ENCODE assay signal across 24 cellular contexts in the genomic region with DNA sequence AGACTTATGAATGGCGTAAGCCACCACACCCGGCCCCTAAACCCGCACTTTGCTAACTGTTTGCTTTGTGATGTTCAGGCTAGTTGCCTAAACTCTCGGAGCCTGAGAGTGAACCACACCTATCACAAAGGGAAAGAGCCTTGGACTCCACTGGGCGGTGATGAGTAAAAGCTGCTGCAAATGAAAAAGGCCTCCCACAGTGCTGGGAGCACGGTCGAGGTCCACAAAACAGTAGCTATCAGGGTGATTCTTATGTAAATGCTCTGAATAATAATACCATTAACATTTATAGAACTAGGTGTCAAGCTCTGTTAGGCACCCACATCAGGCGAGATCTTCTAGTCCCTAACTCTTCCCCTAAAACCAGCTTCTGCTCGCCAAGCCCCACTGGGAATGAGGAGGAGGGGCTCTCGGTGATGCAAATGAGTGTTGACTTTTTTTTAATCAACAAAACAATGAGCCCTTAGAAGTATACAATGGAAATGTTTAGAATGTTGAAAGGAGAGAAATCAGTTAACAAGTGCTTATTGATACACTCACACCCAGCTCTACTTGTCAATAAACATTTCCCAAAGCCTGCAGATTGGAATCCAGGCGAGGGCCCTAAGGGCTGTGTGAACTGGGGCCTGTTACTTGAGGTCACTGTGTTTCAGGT. TPM values are rescaled to one million over a fixed set of nuclear protein-coding genes. Genes with fewer than 3 reads are reported as not detected.
DNase-seq lines count a peak whose midpoint lies in the region; ATAC-seq and TF ChIP-seq lines count a peak whose summit lies in the region.
"Had no signal": no experiment of that assay in that cellular context is flagged by ENCODE, and none has a peak within 500 bp of the region (broad histone marks: within the 10 kb centered on the region; RNA-seq: fewer than 3 reads in every experiment).

No MANE protein-coding gene starts in this region.

- TF ChIP-seq CTCF in WTC11 (IDR thresholded peaks at IDR 0.05): no peak
- no peak for TF ChIP-seq CTCF in adrenal gland (IDR thresholded peaks at IDR 0.05)

- peaks cover 5% of the 10 kb centered on the region; the same call in 1 of the 2 replicates for H3K4me1 Mint-ChIP-seq in WTC11

- no peaks in the 10 kb centered on the region for H3K36me3 Mint-ChIP-seq in WTC11
- H3K36me3 Mint-ChIP-seq: activated naive CD8-positive, alpha-beta T cell treated with anti-CD3 and anti-CD28 coated beads for 36 hours; stimulated activated naive B cell treated with anti-CD40 and anti-IgM and Interleukin-4, amounts not matched to agents 10 μg/mL and 1 μg/mL and 100 μg/mL, for 72 hours had no signal

- H3K36me3 ChIP-seq in adrenal gland (replicated peaks in 1 of 2): no peaks in the 10 kb centered on the region
- H3K36me3 ChIP-seq: ovary, right atrium auricular region, spleen had no signal

- intact Hi-C loops in adrenal gland (cut with DNase I): no loop called here

- CTCF ChIA-PET in WTC11 (lab: Charles Lee): interaction anchor here (0.6 to 2.1 kb wide), 14 partner anchors 12 to 586 kb away, joined by 3 to 40 read pairs (median 4); partner anchors contain the start of genes DCTPP1, FBRS, PHKG2 and PRR14

- no peak overlapping the region for H3K4me3 ChIP-seq in adrenal gland
- H3K4me3 ChIP-seq: A549, ovary, PC-9, right atrium auricular region, spleen, testis had no signal

- H3K9me3 ChIP-seq in adrenal gland (replicated peaks in 1 of 3): no peaks in the 10 kb centered on the region
- H3K9me3 ChIP-seq: A549, ovary, right atrium auricular region, spleen, testis had no signal

- H3K9me3 Mint-ChIP-seq in WTC11: no peaks in the 10 kb centered on the region
- H3K9me3 Mint-ChIP-seq: activated CD8-positive, alpha-beta T cell treated with anti-CD3 and anti-CD28 coated beads for 36 hours; activated naive CD8-positive, alpha-beta T cell treated with anti-CD3 and anti-CD28 coated beads for 36 hours; stimulated activated naive B cell treated with anti-CD40 and anti-IgM and Interleukin-4, amounts not matched to agents 10 μg/mL and 1 μg/mL and 100 μg/mL, for 72 hours had no signal

- no peak overlapping the region for H3K27ac Mint-ChIP-seq in WTC11
- H3K27ac Mint-ChIP-seq: activated CD8-positive, alpha-beta T cell treated with anti-CD3 and anti-CD28 coated beads for 36 hours; activated naive CD8-positive, alpha-beta T cell treated with anti-CD3 and anti-CD28 coated beads for 36 hours; stimulated activated naive B cell treated with anti-CD40 and anti-IgM and Interleukin-4, amounts not matched to agents 10 μg/mL and 1 μg/mL and 100 μg/mL, for 72 hours had no signal

- H3K27me3 ChIP-seq in adrenal gland: no peaks in the 10 kb centered on the region
- H3K27me3 ChIP-seq: ovary, right atrium auricular region, spleen, testis had no signal

- no peak overlapping the region for H3K27ac ChIP-seq in adrenal gland
- H3K27ac ChIP-seq: A549, ovary, PC-9, right atrium auricular region, spleen, testis had no signal

- peaks cover 99% of the 10 kb centered on the region for H3K27me3 Mint-ChIP-seq in WTC11 (ENCODE audit: low read depth)
- H3K27me3 Mint-ChIP-seq: activated CD8-positive, alpha-beta T cell treated with anti-CD3 and anti-CD28 coated beads for 36 hours; activated naive CD8-positive, alpha-beta T cell treated with anti-CD3 and anti-CD28 coated beads for 36 hours; stimulated activated naive B cell treated with anti-CD40 and anti-IgM and Interleukin-4, amounts not matched to agents 10 μg/mL and 1 μg/mL and 100 μg/mL, for 72 hours had no signal

- no peaks in the 10 kb centered on the region for H3K4me1 ChIP-seq in adrenal gland (replicated peaks in 1 of 2)
- H3K4me1 ChIP-seq: A549, right atrium auricular region, spleen, testis had no signal

- in situ Hi-C loops in G401 (cut with HindIII; ENCODE audit: low sequenced_read_pairs): no loop called here

- TF ChIP-seq POLR2A in adrenal gland (IDR thresholded peaks at IDR 0.05): no peak

- DNase-seq in ELF-1 (ENCODE audit: low read depth, low spot score): peak; percentile 94
- DNase-seq in WTC11 (ENCODE audit: low spot score): peak; percentile 72
- peak; percentile 83 for DNase-seq in iPS-NIHi11 (ENCODE audit: low spot score)
- no peak for DNase-seq in G401 (ENCODE audit: low spot score)
- no peak for DNase-seq in adrenal gland
- DNase-seq in inferior parietal cortex (ENCODE audit: extremely low spot score): no peak
- DNase-seq: activated CD4-positive, CD25-positive, alpha-beta regulatory T cell treated with anti-CD3 and anti-CD28 coated beads, Interleukin-2, amount 50 U/mL, for 72 hours; activated CD8-positive, alpha-beta T cell treated with anti-CD3 and anti-CD28 coated beads for 36 hours; activated effector memory CD4-positive, alpha-beta T cell treated with Interleukin-2 at 50 U/mL for 16 hours; activated naive CD8-positive, alpha-beta T cell treated with anti-CD3 and anti-CD28 coated beads for 36 hours; central memory CD4-positive, alpha-beta T cell; dermis blood vessel endothelial cell; GDM1; glutamatergic neuron; KBM-7; NCI-H1436; ovary; PC-9; spleen; stimulated activated CD4-positive, alpha-beta T cell treated with anti-CD3 and anti-CD28 coated beads, Interleukin-2, amount 100 ng/mL, for 48 hours; stimulated activated naive B cell treated with anti-CD40 and anti-IgM and Interleukin-4, amounts not matched to agents 10 μg/mL and 1 μg/mL and 100 μg/mL, for 72 hours; testis had no signal

- WGBS in adrenal gland, 4 donors: 82 to 87% (median 85%) methylated on average over 11 of the region's 11 CpGs

- POLR2A ChIA-PET in WTC11 (lab: Charles Lee): interaction anchor here (0.9 to 1.4 kb wide), 10 partner anchors 14 to 83 kb away, joined by 3 to 6 read pairs (median 3); partner anchors contain the start of genes CFAP119, FBRS, PHKG2 and PRR14

- no peak overlapping the region for H3K4me3 Mint-ChIP-seq in WTC11
- H3K4me3 Mint-ChIP-seq: activated CD8-positive, alpha-beta T cell treated with anti-CD3 and anti-CD28 coated beads for 36 hours; activated naive CD8-positive, alpha-beta T cell treated with anti-CD3 and anti-CD28 coated beads for 36 hours; stimulated activated naive B cell treated with anti-CD40 and anti-IgM and Interleukin-4, amounts not matched to agents 10 μg/mL and 1 μg/mL and 100 μg/mL, for 72 hours had no signal

- peak; percentile 94 for ATAC-seq in WTC11
- ATAC-seq: activated CD8-positive, alpha-beta T cell treated with anti-CD3 and anti-CD28 coated beads for 36 hours; stimulated activated naive B cell treated with anti-CD40 and anti-IgM and Interleukin-4, amounts not matched to agents 10 μg/mL and 1 μg/mL and 100 μg/mL, for 72 hours had no signal

TF ChIP-seq in WTC11, 78 proteins besides CTCF, POLR2A, EP300 and RAD21 (continues in another document):
- TF ChIP-seq TEAD1 (CRISPR knock-in tag; IDR thresholded peaks at IDR 0.05) (peak; percentile 73; the same call in 1 of the 2 replicates), SMAD3 (CRISPR knock-in tag; IDR thresholded peaks at IDR 0.05; ENCODE audit: borderline replicate concordance) (no peak), ZNF232 (CRISPR knock-in tag; IDR thresholded peaks at IDR 0.05) (no peak; the same call in 1 of the 2 replicates), HMGXB4 (CRISPR knock-in tag; IDR thresholded peaks at IDR 0.05) (no peak), ELF4 (CRISPR knock-in tag; IDR thresholded peaks at IDR 0.05; ENCODE audit: low read depth) (no peak), EMX1 (CRISPR knock-in tag; IDR thresholded peaks at IDR 0.05) (no peak), PRRX2 (CRISPR knock-in tag; IDR thresholded peaks at IDR 0.05) (no peak), NR2C2 (CRISPR knock-in tag; IDR thresholded peaks at IDR 0.05) (no peak), RELA (CRISPR knock-in tag; IDR thresholded peaks at IDR 0.05; ENCODE audit: borderline replicate concordance) (no peak), ZNF512 (CRISPR knock-in tag; IDR thresholded peaks at IDR 0.05; ENCODE audit: borderline replicate concordance) (no peak), OVOL2 (CRISPR knock-in tag; IDR thresholded peaks at IDR 0.05; ENCODE audit: borderline replicate concordance) (no peak)

RNA-seq across cellular contexts. Expression of gene FBRS, which starts 19.8 kb away (rescaled TPM):
- total RNA-seq in WTC11 (2021) (18.9 to 23.2 TPM (median 19.9 TPM) in 3 replicates), adrenal gland (10 to 100 TPM; 20.4 to 84.0 (median 46.8) TPM)
- 20.3 and 24.1 TPM in 2 replicates for total RNA-seq in G401 (2014; rRNA removed; shearing (Covaris generic))
- 100 to 1,000 TPM in 1 of 3 donors, 10 to 100 TPM in 2; 18.3 to 186 (median 82.9) TPM for polyA plus RNA-seq in adrenal gland

RNA-seq across cellular contexts. Expression of gene SRCAP, which starts 20.9 kb away (rescaled TPM):
- total RNA-seq in WTC11 (2021) (54.9 to 58.5 TPM (median 55.8 TPM) in 3 replicates), adrenal gland (10 to 100 TPM; 22.5 to 82.4 (median 50.6) TPM)
- total RNA-seq in G401 (2014; rRNA removed; shearing (Covaris generic)): 3.6 and 4.1 TPM in 2 replicates
- 10 to 100 TPM in 2 of 3 donors, 1 to 10 TPM in 1; 3.7 to 48.1 (median 19.7) TPM for polyA plus RNA-seq in adrenal gland

RNA-seq across cellular contexts. Expression of gene PRR14, which starts 27.3 kb away (rescaled TPM):
- total RNA-seq in WTC11 (2021): 21.9 to 24.3 TPM (median 22.0 TPM) in 3 replicates
- 2.4 and 5.4 TPM in 2 replicates for total RNA-seq in G401 (2014; rRNA removed; shearing (Covaris generic))
- total RNA-seq in adrenal gland: 10 to 100 TPM in 7 of 8 donors, 1 to 10 TPM in 1; 10.0 to 70.4 (median 39.3) TPM
- 100 to 1,000 TPM in 2 of 3 donors, 10 to 100 TPM in 1; 29.8 to 204 (median 114) TPM for polyA plus RNA-seq in adrenal gland

Comparison
In these comparisons a context has a peak if more than half of its experiments do, and no peak if none do; other contexts are left out.
1. DNase-seq: peak in ELF-1 (single experiment), WTC11 (single experiment) and iPS-NIHi11 (single experiment); none in G401 (single experiment), adrenal gland (0 of 7) and inferior parietal cortex (single experiment).